In the genomic region with DNA sequence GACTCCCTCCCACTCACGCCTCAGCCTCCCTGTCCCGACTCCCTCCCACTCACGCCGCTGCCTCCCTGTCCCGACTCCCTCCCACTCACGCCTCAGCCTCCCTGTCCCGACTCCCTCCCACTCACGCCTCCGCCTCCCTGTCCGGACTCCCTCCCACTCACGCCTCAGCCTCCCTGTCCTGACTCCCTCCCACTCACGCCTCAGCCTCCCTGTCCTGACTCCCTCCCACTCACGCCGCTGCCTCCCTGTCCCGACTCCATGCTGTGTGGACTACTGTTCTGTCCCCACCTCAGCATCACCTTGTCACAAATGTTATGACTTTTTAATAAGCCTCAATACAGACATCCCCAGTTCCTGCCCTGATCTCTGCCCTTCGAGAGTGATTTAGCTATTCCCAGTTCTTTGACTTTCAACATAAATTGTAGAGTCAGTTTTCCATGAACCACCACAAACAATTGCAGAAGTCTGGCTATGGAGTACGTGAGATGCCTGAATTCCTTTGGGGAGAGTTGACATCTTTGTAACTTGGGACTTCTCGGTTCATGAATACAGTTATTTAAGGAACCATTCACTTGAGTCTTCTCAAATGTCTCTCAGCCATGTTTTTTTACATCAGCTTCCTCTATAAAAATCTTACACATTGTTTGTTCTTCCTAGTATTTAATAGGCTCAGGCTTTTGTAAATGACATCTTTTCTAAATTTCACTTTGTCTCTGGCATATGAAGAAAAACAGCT, we compare ENCODE assay signal across 11 cellular contexts.
A peak's percentile ranks its signal among the peaks of the same experiment; 100 is the strongest.
DNase-seq lines count a peak whose midpoint lies in the region; ATAC-seq and TF ChIP-seq lines count a peak whose summit lies in the region.
"Had no signal": no experiment of that assay in that cellular context is flagged by ENCODE, and none has a peak within 500 bp of the region (broad histone marks: within the 10 kb centered on the region; RNA-seq: fewer than 3 reads in every experiment).

No MANE protein-coding gene starts in this region.

- H3K9me3 ChIP-seq in breast epithelium (no peaks in the 10 kb centered on the region), mammary epithelial cell (replicated peaks; ENCODE audit: insufficient read depth, low read length) (peaks cover 2% of the 10 kb centered on the region), lower lobe of right lung (no peaks in the 10 kb centered on the region)

- H3K36me3 ChIP-seq in breast epithelium (no peaks in the 10 kb centered on the region), mammary epithelial cell (ENCODE audit: insufficient read depth, low read length) (no peaks in the 10 kb centered on the region), lower lobe of right lung (no peaks in the 10 kb centered on the region)

- dilution Hi-C loops in mammary epithelial cell (cut with HindIII; ENCODE audit: low sequenced_read_pairs), result loop anchor here (10.0 kb wide), 1 partner anchor 133 kb away; no protein-coding TSS in a partner anchor

- H3K4me2 ChIP-seq in mammary epithelial cell (ENCODE audit: insufficient read depth, low read depth, low read length), result no peak overlapping the region

- in situ Hi-C loops in mammary epithelial cell (cut with MboI; ENCODE audit: low sequenced_read_pairs in 2 of 2), result no loop called here

- TF ChIP-seq POLR2A in breast epithelium (IDR thresholded peaks at IDR 0.05), result no peak

- peak overlapping the region; percentile 86 for H3K27ac Mint-ChIP-seq in activated naive CD8-positive, alpha-beta T cell treated with anti-CD3 and anti-CD28 coated beads, Interleukin-2, amount 50 U/mL, for 24 hours
- H3K27ac Mint-ChIP-seq in type B pancreatic cell, result peak overlapping the region; percentile 14

- H3K4me3 ChIP-seq in breast epithelium (peak overlapping the region in 2 of 3 donors; percentile 3 to 35), mammary epithelial cell (replicated peaks in 1 of 3; ENCODE audit: insufficient read depth in 1 of 3, low read depth in 2 of 3, low read length in 3 of 3) (no peak overlapping the region), lower lobe of right lung (peak overlapping the region; percentile 36)
- H3K4me3 ChIP-seq: GM12878 had no signal

- peaks cover 63% of the 10 kb centered on the region for H3K4me1 Mint-ChIP-seq in activated naive CD8-positive, alpha-beta T cell treated with anti-CD3 and anti-CD28 coated beads, Interleukin-2, amount 50 U/mL, for 24 hours
- H3K4me1 Mint-ChIP-seq in type B pancreatic cell (ENCODE audit: unreplicated experiment), result peaks cover 44% of the 10 kb centered on the region

- peaks cover 0 to 20% of the 10 kb centered on the region in 2 donors for H3K27me3 ChIP-seq in breast epithelium
- no peaks in the 10 kb centered on the region for H3K27me3 ChIP-seq in mammary epithelial cell (ENCODE audit: insufficient read depth, low read length)
- peaks cover 26% of the 10 kb centered on the region for H3K27me3 ChIP-seq in lower lobe of right lung (ENCODE audit: low read depth)

- H3K27me3 Mint-ChIP-seq in activated naive CD8-positive, alpha-beta T cell treated with anti-CD3 and anti-CD28 coated beads, Interleukin-2, amount 50 U/mL, for 24 hours, result peaks cover 3% of the 10 kb centered on the region
- H3K27me3 Mint-ChIP-seq in type B pancreatic cell, result peaks cover 15% of the 10 kb centered on the region

- H2AFZ ChIP-seq in mammary epithelial cell (ENCODE audit: low read depth, low read length), result no peak overlapping the region

- ATAC-seq in activated naive CD8-positive, alpha-beta T cell treated with anti-CD3 and anti-CD28 coated beads, Interleukin-2, amount 50 U/mL, for 24 hours, result no peak
- ATAC-seq in lower lobe of right lung (no peak), HG03095 (IDR thresholded peaks at IDR 0.05; ENCODE audit: unreplicated experiment) (no peak)
- ATAC-seq: GM12878 had no signal

- H3K9ac ChIP-seq in mammary epithelial cell (ENCODE audit: insufficient read depth, low read length), result no peak overlapping the region

- peaks cover 5% of the 10 kb centered on the region for H3K9me3 Mint-ChIP-seq in activated naive CD8-positive, alpha-beta T cell treated with anti-CD3 and anti-CD28 coated beads, Interleukin-2, amount 50 U/mL, for 24 hours
- H3K9me3 Mint-ChIP-seq in type B pancreatic cell, result no peaks in the 10 kb centered on the region

- H3K27ac ChIP-seq in breast epithelium (no peak overlapping the region), mammary epithelial cell (ENCODE audit: insufficient read depth, low read depth, low read length) (no peak overlapping the region), lower lobe of right lung (no peak overlapping the region)

- no peak for DNase-seq in breast epithelium (ENCODE audit: low spot score in 2 of 2)
- no peak for DNase-seq in mammary epithelial cell
- DNase-seq in activated naive CD8-positive, alpha-beta T cell treated with anti-CD3 and anti-CD28 coated beads, Interleukin-2, amount 50 U/mL, for 24 hours, result no peak
- DNase-seq in lower lobe of right lung, result peak; percentile 8
- no peak for DNase-seq in type B pancreatic cell (ENCODE audit: extremely low spot score, unreplicated experiment)
- DNase-seq in NCI-H2081 treated with DMSO at 0.1 percent for 48 hours (lab: John Stamatoyannopoulos, UW), result no peak
- DNase-seq in NCI-H2196 treated with DMSO at 0.1 percent for 48 hours (lab: John Stamatoyannopoulos, UW; ENCODE audit: unreplicated experiment), result no peak
- DNase-seq: anterior cingulate cortex, C1 segment of cervical spinal cord had no signal

- H3K4me3 Mint-ChIP-seq in activated naive CD8-positive, alpha-beta T cell treated with anti-CD3 and anti-CD28 coated beads, Interleukin-2, amount 50 U/mL, for 24 hours, result peak overlapping the region; percentile 74
- peak overlapping the region; percentile 52 for H3K4me3 Mint-ChIP-seq in type B pancreatic cell

- peaks cover 6% of the 10 kb centered on the region for H3K36me3 Mint-ChIP-seq in activated naive CD8-positive, alpha-beta T cell treated with anti-CD3 and anti-CD28 coated beads, Interleukin-2, amount 50 U/mL, for 24 hours (ENCODE audit: low read depth)
- H3K36me3 Mint-ChIP-seq in type B pancreatic cell, result no peaks in the 10 kb centered on the region

- CTCF ChIA-PET in mammary epithelial cell (lab: Charles Lee; ENCODE audit: low non-redundant PET), result no interaction called here

- H3K4me1 ChIP-seq in breast epithelium (peaks cover 0 to 4% of the 10 kb centered on the region in 2 donors), mammary epithelial cell (ENCODE audit: insufficient read depth, low read length) (peaks cover 16% of the 10 kb centered on the region), lower lobe of right lung (no peaks in the 10 kb centered on the region)

- TF ChIP-seq CTCF in breast epithelium (IDR thresholded peaks at IDR 0.05) (no peak), mammary epithelial cell (conservative IDR thresholded peaks at IDR 0.05 in 1 of 2, IDR thresholded peaks at IDR 0.05 in 1 of 2; ENCODE audit: extremely low read depth in 1 of 2, insufficient read depth in 1 of 2, low read depth in 1 of 2, low read length in 2 of 2) (no peak), lower lobe of right lung (IDR thresholded peaks at IDR 0.05) (no peak), type B pancreatic cell (conservative IDR thresholded peaks at IDR 0.05) (no peak)

- intact Hi-C loops in breast epithelium (cut with DNase I; ENCODE audit: low total_unique reads) (no loop called here), mammary epithelial cell (cut with micrococcal nuclease) (no loop called here), lower lobe of right lung (cut with DNase I) (no loop called here)

- no TSS peak for BruUV-seq in mammary epithelial cell (replicated peaks; lab: Mats Ljungman, UMichigan)

- H4K20me1 ChIP-seq in mammary epithelial cell (ENCODE audit: insufficient read depth, low read length), result no peaks in the 10 kb centered on the region

- no peaks in the 10 kb centered on the region for H3K79me2 ChIP-seq in mammary epithelial cell (ENCODE audit: insufficient read depth, low read length)

- 96% methylated on average over 8 of the region's 18 CpGs for WGBS in mammary epithelial cell (ENCODE audit: low coverage, missing lambda C conversion rate)

Comparison
In these comparisons a context has a peak if more than half of its experiments do, and no peak if none do; other contexts are left out.
1. H3K4me3 ChIP-seq: peak in breast epithelium (2 of 3) and lower lobe of right lung (single experiment); none in mammary epithelial cell (0 of 3).